15 cellular contexts compared by ENCODE assay signal in the genomic region with DNA sequence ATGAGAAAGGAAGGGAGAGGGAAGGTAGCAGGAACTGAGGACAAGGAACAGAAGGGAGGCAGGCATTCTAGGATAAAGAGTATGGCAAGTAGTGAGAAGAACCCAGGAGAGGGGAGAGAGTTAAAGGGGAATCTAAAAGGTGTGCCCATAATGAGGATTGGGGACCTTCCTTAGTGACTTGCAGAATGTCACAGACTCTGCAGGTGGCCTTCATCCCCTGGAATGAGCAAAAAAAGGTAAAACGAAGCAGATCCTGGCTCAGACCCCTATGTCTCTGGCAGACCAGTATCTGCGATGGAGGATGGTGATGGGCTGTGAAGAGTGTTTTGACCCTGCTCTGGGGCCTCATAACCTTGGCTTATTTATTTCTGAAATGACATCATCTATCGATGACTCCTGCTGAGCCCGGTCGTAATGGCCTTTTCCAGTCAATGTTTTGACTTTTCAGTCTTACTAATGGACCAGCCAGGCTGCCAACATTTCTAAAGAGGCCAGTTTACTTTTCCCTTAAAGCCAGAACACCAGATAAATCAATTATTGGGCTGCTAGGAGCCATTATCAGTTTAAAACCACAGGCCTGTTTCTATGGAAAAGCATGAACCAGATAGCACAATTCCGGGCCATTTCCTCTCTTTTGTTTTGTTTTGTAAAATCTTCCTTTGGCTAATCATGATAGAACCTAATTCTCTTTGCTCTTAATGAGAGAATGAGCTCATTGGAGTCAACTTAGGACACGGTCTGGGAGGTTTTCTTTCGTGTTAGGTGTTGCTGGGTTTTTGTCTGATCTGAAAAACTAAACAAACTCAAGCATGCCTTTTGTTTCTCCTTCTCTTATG. TPM values are rescaled to one million over a fixed set of nuclear protein-coding genes. Genes with fewer than 3 reads are reported as not detected.
DNase-seq lines count a peak whose midpoint lies in the region; ATAC-seq and TF ChIP-seq lines count a peak whose summit lies in the region.
"Had no signal": no experiment of that assay in that cellular context is flagged by ENCODE, and none has a peak within 500 bp of the region (broad histone marks: within the 10 kb centered on the region; RNA-seq: fewer than 3 reads in every experiment).

No MANE protein-coding gene starts in this region.

- no peaks in the 10 kb centered on the region for H3K9me3 Mint-ChIP-seq in activated CD8-positive, alpha-beta T cell treated with anti-CD3 and anti-CD28 coated beads, Interleukin-2, amount 10 ng/mL, durations not matched to agents 7 days and 5 days (ENCODE audit: insufficient read depth)
- H3K9me3 Mint-ChIP-seq in activated CD8-positive, alpha-beta T cell treated with anti-CD3 and anti-CD28 coated beads for 36 hours = no peaks in the 10 kb centered on the region
- H3K9me3 Mint-ChIP-seq: activated B cell treated with CpG ODN at 0.5 μM for 24 hours; activated T-cell treated with anti-CD3 and anti-CD28 coated beads, Interleukin-2, amount 50 U/mL, for 72 hours; neural crest cell had no signal

- peak overlapping the region in 30 of 59 donors; percentile 0 to 97 (median 81) for H3K4me3 ChIP-seq in dorsolateral prefrontal cortex
- H3K4me3 ChIP-seq in mesendoderm (ENCODE audit: low read length) = no peak overlapping the region
- H3K4me3 ChIP-seq in urinary bladder (ENCODE audit: low read depth, low read length) = peak overlapping the region; percentile 16
- H3K4me3 ChIP-seq: HAP-1 had no signal

- no peaks in the 10 kb centered on the region for H3K79me1 ChIP-seq in mesendoderm (ENCODE audit: low read length)

- no peak overlapping the region for H3K4me3 Mint-ChIP-seq in activated CD8-positive, alpha-beta T cell treated with anti-CD3 and anti-CD28 coated beads, Interleukin-2, amount 10 ng/mL, durations not matched to agents 7 days and 5 days
- H3K4me3 Mint-ChIP-seq in activated CD8-positive, alpha-beta T cell treated with anti-CD3 and anti-CD28 coated beads for 36 hours = no peak overlapping the region
- H3K4me3 Mint-ChIP-seq: activated B cell treated with CpG ODN at 0.5 μM for 24 hours had no signal

- H4K8ac ChIP-seq in mesendoderm (ENCODE audit: low read depth, low read length) = no peak overlapping the region

- peak overlapping the region; percentile 69 for H2BK5ac ChIP-seq in mesendoderm (ENCODE audit: low read length)

- H3K27ac ChIP-seq in dorsolateral prefrontal cortex (peak overlapping the region in 38 of 59 donors; percentile 1 to 95 (median 46)), mesendoderm (ENCODE audit: low read depth, low read length) (peak overlapping the region; percentile 72), urinary bladder (ENCODE audit: low read depth) (no peak overlapping the region), RWPE1 (no peak overlapping the region)

- H3K4me2 ChIP-seq in mesendoderm (ENCODE audit: low read length) = no peak overlapping the region

- intact Hi-C loops in activated CD8-positive, alpha-beta T cell treated with anti-CD3 and anti-CD28 coated beads for 36 hours (cut with micrococcal nuclease) = loop anchor here (5.0 kb wide), 1 partner anchor 92 kb away; a partner anchor contains a TSS
- intact Hi-C loops in dorsolateral prefrontal cortex (cut with DNase I) = loop anchor here (5.0 to 10.0 kb wide), 3 partner anchors 37 to 90 kb away; a partner anchor contains a TSS

- no peak overlapping the region for H3K27ac Mint-ChIP-seq in activated CD8-positive, alpha-beta T cell treated with anti-CD3 and anti-CD28 coated beads, Interleukin-2, amount 10 ng/mL, durations not matched to agents 7 days and 5 days
- no peak overlapping the region for H3K27ac Mint-ChIP-seq in activated CD8-positive, alpha-beta T cell treated with anti-CD3 and anti-CD28 coated beads for 36 hours
- H3K27ac Mint-ChIP-seq: activated B cell treated with CpG ODN at 0.5 μM for 24 hours; activated T-cell treated with anti-CD3 and anti-CD28 coated beads, Interleukin-2, amount 50 U/mL, for 72 hours had no signal

- no peak overlapping the region for H3K4ac ChIP-seq in mesendoderm (ENCODE audit: low read depth, low read length)

- H3K9ac ChIP-seq in mesendoderm (ENCODE audit: low read length) = peak overlapping the region; percentile 67

- peaks cover 44% of the 10 kb centered on the region for H3K27me3 Mint-ChIP-seq in activated CD8-positive, alpha-beta T cell treated with anti-CD3 and anti-CD28 coated beads, Interleukin-2, amount 10 ng/mL, durations not matched to agents 7 days and 5 days (ENCODE audit: low read depth)
- peaks cover 47% of the 10 kb centered on the region for H3K27me3 Mint-ChIP-seq in activated CD8-positive, alpha-beta T cell treated with anti-CD3 and anti-CD28 coated beads for 36 hours

- H3K4me1 Mint-ChIP-seq in activated CD8-positive, alpha-beta T cell treated with anti-CD3 and anti-CD28 coated beads, Interleukin-2, amount 10 ng/mL, durations not matched to agents 7 days and 5 days (ENCODE audit: low read depth) = peaks cover 18% of the 10 kb centered on the region
- peaks cover 12% of the 10 kb centered on the region for H3K4me1 Mint-ChIP-seq in activated CD8-positive, alpha-beta T cell treated with anti-CD3 and anti-CD28 coated beads for 36 hours (ENCODE audit: low read depth)

- H3K56ac ChIP-seq in mesendoderm (ENCODE audit: low read length) = peak overlapping the region; percentile 87

- H3K27me3 ChIP-seq in dorsolateral prefrontal cortex (no peaks in the 10 kb centered on the region), mesendoderm (ENCODE audit: insufficient read depth, low read length, poor library complexity) (peaks cover 15% of the 10 kb centered on the region)

- ATAC-seq in activated CD8-positive, alpha-beta T cell treated with anti-CD3 and anti-CD28 coated beads, Interleukin-2, amount 10 ng/mL, durations not matched to agents 7 days and 5 days = no peak
- ATAC-seq in activated CD8-positive, alpha-beta T cell treated with anti-CD3 and anti-CD28 coated beads for 36 hours = no peak
- no peak for ATAC-seq in HG03095 (IDR thresholded peaks at IDR 0.05; ENCODE audit: unreplicated experiment)

- H3K4me1 ChIP-seq in mesendoderm (ENCODE audit: control insufficient read depth, low read depth, low read length) (peaks cover 11% of the 10 kb centered on the region), urinary bladder (ENCODE audit: insufficient read depth) (no peaks in the 10 kb centered on the region)
- H3K4me1 ChIP-seq: HAP-1 had no signal

- no CpG with 5 or more reads among the region's 8 CpGs for WGBS in mesendoderm (ENCODE audit: extremely low coverage, insufficient coverage, low lambda C conversion rate)
- 42% methylated on average over 8 of the region's 8 CpGs for WGBS in urinary bladder

- TF ChIP-seq CTCF in activated CD8-positive, alpha-beta T cell treated with anti-CD3 and anti-CD28 coated beads for 36 hours (IDR thresholded peaks at IDR 0.05) = no peak
- no peak for TF ChIP-seq CTCF in dorsolateral prefrontal cortex (IDR thresholded peaks at IDR 0.05 in 54 of 56, conservative IDR thresholded peaks at IDR 0.05 in 2 of 56; ENCODE audit: low read depth in 1 of 56, partially characterized antibody in 56 of 56)
- no peak for TF ChIP-seq CTCF in RWPE1 (conservative IDR thresholded peaks at IDR 0.05; ENCODE audit: low read depth)

- H3K23ac ChIP-seq in mesendoderm (ENCODE audit: low read length) = peak overlapping the region; percentile 15

- H2AK5ac ChIP-seq in mesendoderm (ENCODE audit: low read length) = no peak overlapping the region

- H2BK120ac ChIP-seq in mesendoderm (ENCODE audit: low read depth, low read length) = no peak overlapping the region

- H3K18ac ChIP-seq in mesendoderm (ENCODE audit: low read length) = no peak overlapping the region

- CTCF ChIA-PET in activated CD8-positive, alpha-beta T cell treated with anti-CD3 and anti-CD28 coated beads, Interleukin-2, amount 10 ng/mL, durations not matched to agents 7 days and 5 days (lab: Charles Lee) = interaction anchor here (1.2 kb wide), 2 partner anchors 19 to 36 kb away, joined by 3 read pairs; no protein-coding TSS in a partner anchor
- CTCF ChIA-PET in activated CD8-positive, alpha-beta T cell treated with anti-CD3 and anti-CD28 coated beads for 36 hours (lab: Charles Lee) = interaction anchor here (4.0 kb wide), 1 partner anchor 94 kb away, joined by 24 read pairs; no protein-coding TSS in a partner anchor
- CTCF ChIA-PET in RWPE1 (lab: Yijun Ruan, JAX) = interaction anchor here (0.7 kb wide), 1 partner anchor 225 kb away, joined by 5 read pairs; no protein-coding TSS in a partner anchor

- H3K36me3 Mint-ChIP-seq in activated CD8-positive, alpha-beta T cell treated with anti-CD3 and anti-CD28 coated beads, Interleukin-2, amount 10 ng/mL, durations not matched to agents 7 days and 5 days (ENCODE audit: low read depth) = no peaks in the 10 kb centered on the region
- H3K36me3 Mint-ChIP-seq in activated CD8-positive, alpha-beta T cell treated with anti-CD3 and anti-CD28 coated beads for 36 hours (ENCODE audit: low read depth) = no peaks in the 10 kb centered on the region

- H3K79me2 ChIP-seq in mesendoderm (ENCODE audit: control insufficient read depth, insufficient read depth, low read length) = no peaks in the 10 kb centered on the region

- no peak overlapping the region for H2BK15ac ChIP-seq in mesendoderm (replicated peaks; ENCODE audit: low read depth)

- H4K5ac ChIP-seq in mesendoderm (ENCODE audit: low read length) = no peak overlapping the region

- no peaks in the 10 kb centered on the region for H3K36me3 ChIP-seq in mesendoderm (ENCODE audit: control insufficient read depth, insufficient read depth, low read length)
- no peaks in the 10 kb centered on the region for H3K36me3 ChIP-seq in urinary bladder (ENCODE audit: insufficient read depth)
- H3K36me3 ChIP-seq: HAP-1 had no signal

- peak; percentile 19 for DNase-seq in activated CD8-positive, alpha-beta T cell treated with anti-CD3 and anti-CD28 coated beads, Interleukin-2, amount 10 ng/mL, durations not matched to agents 7 days and 5 days
- DNase-seq in activated CD8-positive, alpha-beta T cell treated with anti-CD3 and anti-CD28 coated beads for 36 hours = no peak
- DNase-seq in dorsolateral prefrontal cortex (no peak), mesendoderm (peak; percentile 70), RWPE1 (ENCODE audit: low spot score) (no peak), DMS114 treated with DMSO at 0.1 percent for 48 hours (lab: John Stamatoyannopoulos, UW; ENCODE audit: unreplicated experiment) (no peak)
- DNase-seq: activated B cell treated with CpG ODN at 0.5 μM for 24 hours; activated T-cell treated with anti-CD3 and anti-CD28 coated beads, Interleukin-2, amount 50 U/mL, for 72 hours; central memory CD4-positive, alpha-beta T cell; stimulated activated naive CD4-positive, alpha-beta T cell had no signal

- POLR2A ChIA-PET in activated CD8-positive, alpha-beta T cell treated with anti-CD3 and anti-CD28 coated beads, Interleukin-2, amount 10 ng/mL, durations not matched to agents 7 days and 5 days (lab: Charles Lee) = no interaction called here
- POLR2A ChIA-PET in activated CD8-positive, alpha-beta T cell treated with anti-CD3 and anti-CD28 coated beads for 36 hours (lab: Charles Lee) = no interaction called here
- POLR2A ChIA-PET in RWPE1 (lab: Yijun Ruan, JAX; ENCODE audit: low non-redundant PET) = no interaction called here

RNA-seq across cellular contexts. Expression of a gene that starts 3.1 kb away (rescaled TPM):
- total RNA-seq in activated CD8-positive, alpha-beta T cell treated with anti-CD3 and anti-CD28 coated beads, Interleukin-2, amount 10 ng/mL, durations not matched to agents 7 days and 5 days = under 1 TPM; 0.16 to 0.29 TPM
- under 1 TPM; 0.47 to 0.60 TPM for total RNA-seq in activated CD8-positive, alpha-beta T cell treated with anti-CD3 and anti-CD28 coated beads for 36 hours
- total RNA-seq in dorsolateral prefrontal cortex = 10 to 100 TPM; 17.3 to 70.1 (median 37.3) TPM
- 0.53 TPM for polyA plus RNA-seq in mesendoderm (2013, experiment 1 of 2)
- 0.62 TPM for polyA plus RNA-seq in mesendoderm (2013, experiment 2 of 2)
- total RNA-seq in urinary bladder = 9.3 TPM
- 36.6 TPM for polyA plus RNA-seq in urinary bladder
- polyA plus RNA-seq: keratinocyte had no signal

Comparison
In these comparisons a context has a peak if more than half of its experiments do, and no peak if none do; other contexts are left out.
1. DNase-seq: peak in activated CD8-positive, alpha-beta T cell treated with anti-CD3 and anti-CD28 coated beads, Interleukin-2, amount 10 ng/mL, durations not matched to agents 7 days and 5 days (single experiment) and mesendoderm (single experiment); none in activated CD8-positive, alpha-beta T cell treated with anti-CD3 and anti-CD28 coated beads for 36 hours (single experiment), dorsolateral prefrontal cortex (0 of 10), RWPE1 (single experiment) and DMS114 treated with DMSO at 0.1 percent for 48 hours (single experiment).
2. H3K27ac ChIP-seq: peak in dorsolateral prefrontal cortex (38 of 59) and mesendoderm (single experiment); none in urinary bladder (single experiment) and RWPE1 (single experiment).